Comparison of ENCODE assay signal across 24 cellular contexts in genomic region chrX:66023726-66024467, GRCh38. TPM values are rescaled to one million over a fixed set of nuclear protein-coding genes. Genes with fewer than 3 reads are reported as not detected.
DNase-seq lines count a peak whose midpoint lies in the region; ATAC-seq, FAIRE-seq and TF ChIP-seq lines count a peak whose summit lies in the region.
"Had no signal": no experiment of that assay in that cellular context is flagged by ENCODE, and none has a peak within 500 bp of the region (broad histone marks: within the 10 kb centered on the region; RNA-seq: fewer than 3 reads in every experiment).

No MANE protein-coding gene starts in this region.

- peaks cover 6 to 13% of the 10 kb centered on the region in 2 donors for H3K36me3 Mint-ChIP-seq in stimulated activated naive B cell treated with anti-CD40 and anti-IgM and Interleukin-4, amounts not matched to agents 10 μg/mL and 1 μg/mL and 100 μg/mL, for 72 hours

- no peak for ATAC-seq in K562
- ATAC-seq in stimulated activated naive B cell treated with anti-CD40 and anti-IgM and Interleukin-4, amounts not matched to agents 10 μg/mL and 1 μg/mL and 100 μg/mL, for 72 hours (replicated peaks), result peak; percentile 49 to 51
- ATAC-seq: PC-3, Right ventricle myocardium inferior, SK-N-SH treated with all-trans-retinoic acid at 6 μM for 48 hours had no signal

- peaks cover 46 to 67% of the 10 kb centered on the region in 2 donors for H3K4me1 Mint-ChIP-seq in stimulated activated naive B cell treated with anti-CD40 and anti-IgM and Interleukin-4, amounts not matched to agents 10 μg/mL and 1 μg/mL and 100 μg/mL, for 72 hours

- no peak for TF ChIP-seq RAD21 in K562 (CRISPR knock-in tag; conservative IDR thresholded peaks at IDR 0.05 in 1 of 2, IDR thresholded peaks at IDR 0.05 in 1 of 2)

- no peak for TF ChIP-seq EP300 in K562 (IDR thresholded peaks at IDR 0.05; ENCODE audit: low read length)

- in situ Hi-C loops in K562 (cut with MboI), result no loop called here

- H2AFZ ChIP-seq in K562 (ENCODE audit: low read depth, low read length), result no peak overlapping the region

- no peak overlapping the region for H3K27ac Mint-ChIP-seq in stimulated activated naive B cell treated with anti-CD40 and anti-IgM and Interleukin-4, amounts not matched to agents 10 μg/mL and 1 μg/mL and 100 μg/mL, for 72 hours

- no peak overlapping the region for H3K4me2 ChIP-seq in K562 (ENCODE audit: insufficient read depth, low read length)

- H3K4me1 ChIP-seq in K562 (replicated peaks in 1 of 2; ENCODE audit: control insufficient read depth in 2 of 2, insufficient read depth in 2 of 2, low read length in 2 of 2), result peaks cover 10 to 50% of the 10 kb centered on the region in 2 experiments
- H3K4me1 ChIP-seq: SJCRH30 had no signal

- TF ChIP-seq POLR2A in GM12892 (IDR thresholded peaks at IDR 0.05; ENCODE audit: low read depth, low read length) (no peak), NB4 (IDR thresholded peaks at IDR 0.05; ENCODE audit: extremely low read depth, insufficient read length) (no peak), K562 (conservative IDR thresholded peaks at IDR 0.05) (no peak; the same call in 1 of the 2 replicates)

- no peaks in the 10 kb centered on the region for H4K20me1 ChIP-seq in K562 (replicated peaks; ENCODE audit: control insufficient read depth, insufficient read depth, low read length)

- no peak overlapping the region for H3K4me3 Mint-ChIP-seq in stimulated activated naive B cell treated with anti-CD40 and anti-IgM and Interleukin-4, amounts not matched to agents 10 μg/mL and 1 μg/mL and 100 μg/mL, for 72 hours

- POLR2A ChIA-PET in K562 (lab: Yijun Ruan, JAX), result interaction anchor here (0.6 to 1.6 kb wide), 4 partner anchors 9 to 67 kb away, joined by 3 to 5 read pairs (median 4); no protein-coding TSS in a partner anchor

- H3K4me3 ChIP-seq in NB4 (ENCODE audit: low read depth, low read length) (no peak overlapping the region), K562 (no peak overlapping the region)
- H3K4me3 ChIP-seq: SJCRH30 had no signal

- H3K9me3 Mint-ChIP-seq in stimulated activated naive B cell treated with anti-CD40 and anti-IgM and Interleukin-4, amounts not matched to agents 10 μg/mL and 1 μg/mL and 100 μg/mL, for 72 hours, result peaks cover 0 to 3% of the 10 kb centered on the region in 2 donors

- no CpG with 5 or more reads among the region's 2 CpGs for WGBS in K562 (ENCODE audit: insufficient coverage, low coverage, missing lambda C conversion rate)

- H3K27me3 Mint-ChIP-seq in stimulated activated naive B cell treated with anti-CD40 and anti-IgM and Interleukin-4, amounts not matched to agents 10 μg/mL and 1 μg/mL and 100 μg/mL, for 72 hours, result peaks cover 0 to 4% of the 10 kb centered on the region in 2 donors

- no peak for TF ChIP-seq CTCF in NB4 (IDR thresholded peaks at IDR 0.05; ENCODE audit: low read depth, low read length)
- TF ChIP-seq CTCF in K562 (IDR thresholded peaks at IDR 0.05 in 2 of 3, conservative IDR thresholded peaks at IDR 0.05 in 1 of 3; ENCODE audit: insufficient read depth in 2 of 3, low read depth in 1 of 3, low read length in 3 of 3), result no peak

- peaks cover 21% of the 10 kb centered on the region for H3K36me3 ChIP-seq in K562 (ENCODE audit: control insufficient read depth, insufficient read depth, low read length)
- H3K36me3 ChIP-seq: SJCRH30 had no signal

- FAIRE-seq in GM12892 (lab: Jason Lieb, UNC) (peak; percentile 48), K562 (lab: Jason Lieb, UNC) (no peak), frontal cortex (lab: Jason Lieb, UNC) (no peak)

- H3K79me2 ChIP-seq in K562 (ENCODE audit: control insufficient read depth, insufficient read depth, low read length), result peaks cover 21% of the 10 kb centered on the region

- H3K9ac ChIP-seq in K562 (ENCODE audit: insufficient read depth in 1 of 2, low read depth in 2 of 2, low read length in 2 of 2), result no peak overlapping the region

- BruUV-seq in K562 (replicated peaks; lab: Mats Ljungman, UMichigan), result no TSS peak

- intact Hi-C loops in K562 (cut with micrococcal nuclease), result loop anchor here (1.0 to 10.0 kb wide), 6 partner anchors 37 to 701 kb away; no protein-coding TSS in a partner anchor

- no peaks in the 10 kb centered on the region for H3K9me1 ChIP-seq in K562 (ENCODE audit: control insufficient read depth, insufficient read depth, low read length)

- H3K27me3 ChIP-seq in K562 (ENCODE audit: control insufficient read depth in 2 of 2, insufficient read depth in 2 of 2, low read length in 2 of 2), result no peaks in the 10 kb centered on the region
- H3K27me3 ChIP-seq: SJCRH30 had no signal

- no peaks in the 10 kb centered on the region for H3K9me3 ChIP-seq in K562 (replicated peaks; ENCODE audit: control insufficient read depth, insufficient read depth, low read depth, low read length)
- H3K9me3 ChIP-seq: SJCRH30 had no signal

- no peak for DNase-seq in GM12892 (ENCODE audit: insufficient read length)
- DNase-seq in NB4 (ENCODE audit: low read depth), result peak; percentile 29
- no peak for DNase-seq in K562 (ENCODE audit: extremely low read depth in 1 of 4, low spot score in 3 of 4)
- DNase-seq in stimulated activated naive B cell treated with anti-CD40 and anti-IgM and Interleukin-4, amounts not matched to agents 10 μg/mL and 1 μg/mL and 100 μg/mL, for 72 hours, result no peak
- DNase-seq in NCI-H345 treated with DMSO at 0.1 percent for 48 hours (lab: John Stamatoyannopoulos, UW; ENCODE audit: unreplicated experiment), result no peak
- DNase-seq in frontal cortex (ENCODE audit: low spot score in 2 of 2), result no peak
- DNase-seq in RPMI8226, result no peak
- DNase-seq: Calu3, DMS79 treated with DMSO at 0.1 percent for 48 hours, NCI-H1048, NCI-H1417, NCI-H1694, NCI-H2029 treated with DMSO at 0.1 percent for 48 hours, NCI-H69, T-helper 2 cell had no signal

- no peak overlapping the region for H3K27ac ChIP-seq in K562 (ENCODE audit: extremely low read depth, low read depth, low read length)
- H3K27ac ChIP-seq: SJCRH30 had no signal

- CTCF ChIA-PET in K562 (lab: Yijun Ruan, JAX; ENCODE audit: low intra/inter-chr PET ratio), result no interaction called here

TF ChIP-seq in K562, 482 proteins besides CTCF, POLR2A, EP300 and RAD21 (continues in another document):
- TF ChIP-seq CREB5 (CRISPR knock-in tag; IDR thresholded peaks at IDR 0.05) (0 out of 2 replicates have a peak, but pooled peaks have one; percentile 13), PTBP1 (IDR thresholded peaks at IDR 0.05; ENCODE audit: low read depth, low read length) (no peak), BRF1 (IDR thresholded peaks at IDR 0.05; ENCODE audit: borderline replicate concordance, extremely low read depth, insufficient read length) (no peak), RBFOX2 (IDR thresholded peaks at IDR 0.05; ENCODE audit: low read depth, low read length) (peak; percentile 55), CBFA2T2 (conservative IDR thresholded peaks at IDR 0.05) (0 out of 2 replicates have a peak, but pooled peaks have one; percentile 22), ZFPM2 (CRISPR knock-in tag; IDR thresholded peaks at IDR 0.05) (0 out of 2 replicates have a peak, but pooled peaks have one; percentile 12), NONO (IDR thresholded peaks at IDR 0.05; ENCODE audit: low read depth in 2 of 2, low read length in 1 of 2) (peak in 1 of 2 experiments; percentile 55; a peak in 1 of 4 replicates), RBM22 (IDR thresholded peaks at IDR 0.05; ENCODE audit: low read depth, low read length, poor library complexity, severe bottlenecking) (peak; percentile 71)
- TF ChIP-seq, protein P1, sequence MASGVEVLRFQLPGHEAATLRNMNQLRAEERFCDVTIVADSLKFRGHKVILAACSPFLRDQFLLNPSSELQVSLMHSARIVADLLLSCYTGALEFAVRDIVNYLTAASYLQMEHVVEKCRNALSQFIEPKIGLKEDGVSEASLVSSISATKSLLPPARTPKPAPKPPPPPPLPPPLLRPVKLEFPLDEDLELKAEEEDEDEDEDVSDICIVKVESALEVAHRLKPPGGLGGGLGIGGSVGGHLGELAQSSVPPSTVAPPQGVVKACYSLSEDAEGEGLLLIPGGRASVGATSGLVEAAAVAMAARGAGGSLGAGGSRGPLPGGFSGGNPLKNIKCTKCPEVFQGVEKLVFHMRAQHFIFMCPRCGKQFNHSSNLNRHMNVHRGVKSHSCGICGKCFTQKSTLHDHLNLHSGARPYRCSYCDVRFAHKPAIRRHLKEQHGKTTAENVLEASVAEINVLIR (CRISPR knock-in tag; IDR thresholded peaks at IDR 0.05), result no peak

RNA-seq across cellular contexts. Expression of gene VSIG4, which starts 16.0 kb away (rescaled TPM):
- not detected for polyA plus RNA-seq in GM12892 (2012; ENCODE audit: missing spikeins)
- total RNA-seq in K562 (2011; cell fraction: chromatin; rRNA removed; ENCODE audit: low replicate concordance), result not detected in 2 replicates
- 0.17 TPM in 1 of 2 replicates, not detected in the other for total RNA-seq in K562 (2011; cell fraction: nucleolus; rRNA removed)
- total RNA-seq in K562 (2011; cell fraction: nucleoplasm; rRNA removed), result 0.37 TPM in 1 of 2 replicates, not detected in the other
- total RNA-seq in K562 (2014; rRNA removed) (not detected in 2 replicates), K562 (2014; rRNA removed; fragmentation: Illumina TruSeq; extraction: Trizol) (0.22 and 0.29 TPM in 2 replicates), K562 (2015; rRNA removed; fragmentation: Illumina TruSeq; extraction: Trizol) (0.23 and 0.33 TPM in 2 replicates), K562 (2021) (0.47 and 0.49 TPM in 2 replicates), frontal cortex (15.1 TPM)
- polyA plus RNA-seq in K562 (2011; rRNA removed) (0.22 and 0.58 TPM in 2 replicates), K562 (2014; fragmentation: Illumina TruSeq; extraction: Trizol) (0.43 and 0.46 TPM in 2 replicates), K562 (2014; fragmentation: Nextera tagmentation; extraction: Ambion mirVana) (1 to 10 TPM in 1 of 2 experiments, under 1 TPM in 1; 0.91 to 1.6 TPM), K562 (2014; rRNA removed) (0.12 and 0.61 TPM in 2 replicates)
- 0.52 and 1.0 TPM in 2 replicates for polyA plus RNA-seq in K562 (2011; cell fraction: cytosol; rRNA removed)
- 0.48 and 1.2 TPM in 2 replicates for polyA plus RNA-seq in K562 (2011; cell fraction: nucleus; rRNA removed)
- polyA plus RNA-seq in K562 (2012), result 0.21 and 1.1 TPM in 2 replicates
- 0.35 and 0.42 TPM in 2 replicates for polyA minus RNA-seq in K562 (2011; rRNA and poly(A)+ RNA removed)
- polyA minus RNA-seq in K562 (2011; cell fraction: cytosol; rRNA and poly(A)+ RNA removed), result not detected in 2 replicates
- polyA minus RNA-seq in K562 (2011; cell fraction: nucleus; rRNA and poly(A)+ RNA removed), result 0.22 TPM in 1 of 2 replicates, not detected in the other
- total RNA-seq: A673, Calu3, H4, HT-29, M059J, NCI-H460, PC-3, SJCRH30 had no signal

Comparison
In these comparisons a context has a peak if more than half of its experiments do, and no peak if none do; other contexts are left out.
1. RNA of gene VSIG4, which starts 16.0 kb away (total RNA-seq): 15.1 TPM in frontal cortex (single experiment); 0.17 to 0.49 TPM in K562; every median in the first group is over 10 times any median in the second.